8 cellular contexts compared by ENCODE assay signal in the genomic region with DNA sequence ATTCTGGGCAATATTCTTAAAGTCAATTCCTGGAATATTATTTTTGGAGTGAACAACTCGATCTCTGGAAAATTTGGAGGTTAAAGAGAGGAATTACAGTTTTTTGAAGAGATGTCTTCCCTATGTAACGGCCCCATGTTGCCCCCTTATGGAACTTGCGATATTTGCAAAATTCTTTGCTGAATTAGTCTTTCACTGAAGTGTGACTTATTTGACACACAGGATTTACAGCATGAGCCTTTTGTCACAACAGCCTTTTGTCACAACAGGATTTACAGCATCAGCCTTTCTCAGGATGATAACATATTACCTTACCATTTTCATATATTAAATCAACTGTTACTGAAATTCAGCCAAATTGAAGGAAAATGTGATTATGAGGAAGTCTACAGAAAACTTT. TPM values are rescaled to one million over a fixed set of nuclear protein-coding genes. Genes with fewer than 3 reads are reported as not detected.
A peak's percentile ranks its signal among the peaks of the same experiment; 100 is the strongest.
DNase-seq lines count a peak whose midpoint lies in the region; ATAC-seq, FAIRE-seq and TF ChIP-seq lines count a peak whose summit lies in the region.

No MANE protein-coding gene starts in this region.

- no peaks in the 10 kb centered on the region for H4K20me1 ChIP-seq in astrocyte (ENCODE audit: insufficient read depth, low read length)

- H3K27ac Mint-ChIP-seq in astrocyte (ENCODE audit: unreplicated experiment), result no peak overlapping the region

- H3K9ac ChIP-seq in astrocyte (ENCODE audit: low read length) (no peak overlapping the region), kidney (ENCODE audit: low read length in 2 of 2) (no peak overlapping the region)

- FAIRE-seq in astrocyte (lab: Jason Lieb, UNC) (peak; percentile 56), kidney (lab: Jason Lieb, UNC) (no peak)

- no peak for TF ChIP-seq POLR2A in vagina (IDR thresholded peaks at IDR 0.05)

- H2AFZ ChIP-seq in astrocyte (ENCODE audit: low read depth, low read length), result no peak overlapping the region

- H3K36me3 Mint-ChIP-seq in astrocyte (ENCODE audit: low read depth, unreplicated experiment), result no peaks in the 10 kb centered on the region

- H3K27me3 ChIP-seq in astrocyte (ENCODE audit: insufficient read depth, low read length) (no peaks in the 10 kb centered on the region), upper lobe of right lung (no peaks in the 10 kb centered on the region), vagina (no peaks in the 10 kb centered on the region)

- H3K4me3 ChIP-seq in astrocyte (ENCODE audit: insufficient read depth, low read depth, low read length) (no peak overlapping the region), kidney (ENCODE audit: low read length in 2 of 2) (no peak overlapping the region), upper lobe of right lung (no peak overlapping the region), vagina (no peak overlapping the region)

- H3K27ac ChIP-seq in astrocyte (ENCODE audit: low read depth, low read length) (no peak overlapping the region), kidney (ENCODE audit: low read depth in 2 of 2, low read length in 2 of 2) (no peak overlapping the region), upper lobe of right lung (no peak overlapping the region), vagina (no peak overlapping the region)

- H3K9me3 Mint-ChIP-seq in astrocyte (ENCODE audit: unreplicated experiment), result no peaks in the 10 kb centered on the region

- H3K4me3 Mint-ChIP-seq in astrocyte (ENCODE audit: unreplicated experiment), result no peak overlapping the region

- DNase-seq in activated gamma-delta T cell treated with Interleukin-2 at 50 U/mL for 16 hours (peak; percentile 45), activated gamma-delta T cell (lab: John Stamatoyannopoulos, UW) (no peak), NCI-H748 (lab: John Stamatoyannopoulos, UW; ENCODE audit: unreplicated experiment) (peak; percentile 60), astrocyte (ENCODE audit: low read depth) (no peak), kidney (no peak), upper lobe of right lung (no peak), vagina (ENCODE audit: extremely low spot score in 2 of 2) (no peak)

- H3K36me3 ChIP-seq in astrocyte (ENCODE audit: insufficient read depth, low read length) (no peaks in the 10 kb centered on the region), kidney (ENCODE audit: control insufficient read depth in 1 of 2, insufficient read depth in 2 of 2, low read length in 2 of 2) (no peaks in the 10 kb centered on the region), upper lobe of right lung (no peaks in the 10 kb centered on the region), vagina (no peaks in the 10 kb centered on the region)

- H3K9me3 ChIP-seq in astrocyte (ENCODE audit: insufficient read depth, low read depth, low read length) (no peaks in the 10 kb centered on the region), kidney (ENCODE audit: control insufficient read depth in 1 of 2, low read length in 2 of 2) (no peaks in the 10 kb centered on the region), upper lobe of right lung (no peaks in the 10 kb centered on the region), vagina (no peaks in the 10 kb centered on the region)

- H3K4me1 ChIP-seq in astrocyte (ENCODE audit: insufficient read depth, low read length), result peaks cover 16% of the 10 kb centered on the region
- H3K4me1 ChIP-seq in kidney (ENCODE audit: control insufficient read depth in 1 of 2, insufficient read depth in 1 of 2, low read depth in 1 of 2, low read length in 2 of 2), result no peaks in the 10 kb centered on the region
- no peaks in the 10 kb centered on the region for H3K4me1 ChIP-seq in upper lobe of right lung
- H3K4me1 ChIP-seq in vagina, result no peaks in the 10 kb centered on the region

- H3K27me3 Mint-ChIP-seq in astrocyte (ENCODE audit: low read depth, unreplicated experiment), result peaks cover 2% of the 10 kb centered on the region

- intact Hi-C loops in kidney (cut with DNase I), result no loop called here
- intact Hi-C loops in upper lobe of right lung (cut with DNase I), result no loop called here
- intact Hi-C loops in vagina (cut with DNase I), result no loop called here

- peak; percentile 73 for TF ChIP-seq CTCF in astrocyte (IDR thresholded peaks at IDR 0.05; ENCODE audit: insufficient read depth, low read depth, low read length)
- TF ChIP-seq CTCF in kidney (IDR thresholded peaks at IDR 0.05; ENCODE audit: borderline replicate concordance, extremely low read depth, insufficient read depth), result peak; percentile 48
- peak; percentile 54 for TF ChIP-seq CTCF in upper lobe of right lung (IDR thresholded peaks at IDR 0.05)
- peak in 1 of 3 experiments; percentile 18 for TF ChIP-seq CTCF in vagina (IDR thresholded peaks at IDR 0.05)

- no peak overlapping the region for H3K4me2 ChIP-seq in astrocyte (ENCODE audit: low read length)

- ATAC-seq in HG03342 (IDR thresholded peaks at IDR 0.05; ENCODE audit: unreplicated experiment), result peak; percentile 64
- ATAC-seq in upper lobe of right lung, result peak; percentile 67

- no peaks in the 10 kb centered on the region for H3K79me2 ChIP-seq in astrocyte (ENCODE audit: insufficient read depth, low read length)

- H3K4me1 Mint-ChIP-seq in astrocyte (ENCODE audit: low read depth, unreplicated experiment), result no peaks in the 10 kb centered on the region

RNA-seq across cellular contexts. Expression of a gene that starts 37.8 kb away (rescaled TPM):
- 0.50 TPM in 1 of 2 replicates, not detected in the other for total RNA-seq in astrocyte
- 7.8 TPM for total RNA-seq in kidney
- polyA plus RNA-seq in kidney (ENCODE audit: insufficient read depth, low read depth, low replicate concordance), result 0.52 TPM
- not detected for total RNA-seq in upper lobe of right lung
- total RNA-seq in vagina, result 2.9 TPM

Comparison
In these comparisons a context has a peak if more than half of its experiments do, and no peak if none do; other contexts are left out.
1. DNase-seq: peak in activated gamma-delta T cell treated with Interleukin-2 at 50 U/mL for 16 hours (single experiment) and NCI-H748 (single experiment); none in activated gamma-delta T cell (single experiment), astrocyte (single experiment), kidney (single experiment), upper lobe of right lung (single experiment) and vagina (0 of 2).